In the genomic region with DNA sequence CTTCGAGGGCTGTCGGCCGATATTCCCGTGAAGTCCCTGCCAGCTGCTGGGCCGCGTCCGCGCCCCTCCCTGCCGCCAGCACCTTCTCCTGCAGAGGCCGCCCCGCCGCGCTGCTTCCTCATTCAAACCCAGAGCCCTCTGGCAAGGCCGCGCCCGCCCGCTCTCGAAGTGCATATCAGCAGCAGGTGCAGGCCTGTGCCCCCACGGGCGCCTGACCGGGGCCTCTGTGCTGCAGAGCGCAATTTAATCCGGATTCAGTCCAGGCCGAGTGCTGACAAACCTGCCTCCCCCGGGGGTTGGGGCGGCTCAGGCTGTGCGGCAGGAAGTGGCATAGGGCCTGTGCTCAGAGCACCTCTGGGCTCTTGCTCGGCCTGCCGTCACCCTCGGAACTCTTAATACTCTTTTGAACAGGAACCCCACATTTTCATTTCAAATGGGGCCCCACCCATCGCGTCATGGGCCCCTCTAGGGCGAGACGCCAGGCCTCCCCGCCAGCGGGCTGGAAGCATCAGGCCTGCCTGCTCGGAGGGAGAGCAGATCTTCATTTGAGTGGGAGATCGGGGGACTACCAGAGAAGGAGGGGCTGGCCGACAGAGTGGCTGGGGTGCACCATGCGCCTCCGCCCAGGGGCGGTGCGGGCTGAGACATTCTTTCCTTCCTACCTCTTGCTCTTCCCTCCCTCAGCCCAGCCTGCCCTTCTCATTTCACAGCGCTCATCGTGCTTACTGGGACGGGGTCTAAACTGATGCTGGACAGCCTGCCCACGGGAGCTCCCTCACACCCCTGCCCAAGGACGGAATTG, we compare ENCODE assay signal across 8 cellular contexts.
A peak's percentile ranks its signal among the peaks of the same experiment; 100 is the strongest.
DNase-seq lines count a peak whose midpoint lies in the region; ATAC-seq and TF ChIP-seq lines count a peak whose summit lies in the region.

No MANE protein-coding gene starts in this region.

- peak overlapping the region; percentile 53 for H3K9ac ChIP-seq in adipocyte (ENCODE audit: low read length)

- H3K4me1 ChIP-seq in CD8-positive, alpha-beta T cell (ENCODE audit: insufficient read depth, low read length), result peaks cover 9% of the 10 kb centered on the region
- H3K4me1 ChIP-seq in adipocyte (ENCODE audit: control insufficient read depth, insufficient read depth, low read length), result peaks cover 43% of the 10 kb centered on the region

- peaks cover 16% of the 10 kb centered on the region for H3K4me1 Mint-ChIP-seq in CD8-positive, alpha-beta T cell (ENCODE audit: low read depth)
- peaks cover 20% of the 10 kb centered on the region for H3K4me1 Mint-ChIP-seq in T-helper 17 cell

- H3K9me3 Mint-ChIP-seq in CD8-positive, alpha-beta T cell, result no peaks in the 10 kb centered on the region

- no peaks in the 10 kb centered on the region for H3K36me3 Mint-ChIP-seq in CD8-positive, alpha-beta T cell
- H3K36me3 Mint-ChIP-seq in T-helper 17 cell (ENCODE audit: low read depth), result no peaks in the 10 kb centered on the region

- peak overlapping the region; percentile 96 for H3K27ac Mint-ChIP-seq in CD8-positive, alpha-beta T cell
- peak overlapping the region; percentile 95 for H3K27ac Mint-ChIP-seq in T-helper 17 cell

- CTCF ChIA-PET in CD8-positive, alpha-beta T cell (lab: Charles Lee), result no interaction called here

- peak overlapping the region; percentile 83 for H3K4me3 Mint-ChIP-seq in CD8-positive, alpha-beta T cell
- peak overlapping the region; percentile 90 for H3K4me3 Mint-ChIP-seq in T-helper 17 cell

- H3K4me3 ChIP-seq in CD8-positive, alpha-beta T cell (ENCODE audit: low read depth, low read length), result peak overlapping the region; percentile 46
- no peak overlapping the region for H3K4me3 ChIP-seq in adipocyte (ENCODE audit: low read length)

- peak; percentile 92 for ATAC-seq in CD8-positive, alpha-beta T cell
- ATAC-seq in GM21737 (IDR thresholded peaks at IDR 0.05; ENCODE audit: unreplicated experiment), result peak; percentile 97
- peak; percentile 95 for ATAC-seq in T-helper 17 cell
- ATAC-seq in sciatic nerve, result peak; percentile 67
- ATAC-seq in HG02970 (IDR thresholded peaks at IDR 0.05; ENCODE audit: low FRiP score, unreplicated experiment), result no peak
- ATAC-seq in GM18519 (IDR thresholded peaks at IDR 0.05; ENCODE audit: low FRiP score, unreplicated experiment), result no peak

- H3K27me3 ChIP-seq in CD8-positive, alpha-beta T cell (ENCODE audit: insufficient read depth, low read length), result no peaks in the 10 kb centered on the region
- no peaks in the 10 kb centered on the region for H3K27me3 ChIP-seq in adipocyte (replicated peaks; ENCODE audit: control insufficient read depth, insufficient read depth, low read length)

- intact Hi-C loops in CD8-positive, alpha-beta T cell (cut with DNase I, micrococcal nuclease), result loop anchor here in 1 of 2 experiments (5.0 kb wide), 2 partner anchors 119 to 319 kb away; no protein-coding TSS in a partner anchor
- intact Hi-C loops in sciatic nerve (cut with DNase I), result no loop called here

- DNase-seq in CD8-positive, alpha-beta T cell, result peak; percentile 13 to 85 (median 55)
- peak; percentile 24 to 40 (median 24) for DNase-seq in T-helper 17 cell
- no peak for DNase-seq in adipocyte (ENCODE audit: low read depth)
- DNase-seq in sciatic nerve (ENCODE audit: low spot score), result no peak
- no peak for DNase-seq in NCI-H2081 (lab: John Stamatoyannopoulos, UW)

- H3K9me3 ChIP-seq in CD8-positive, alpha-beta T cell (ENCODE audit: low read length), result no peaks in the 10 kb centered on the region
- H3K9me3 ChIP-seq in T-helper 17 cell (ENCODE audit: control insufficient read depth, low read length, poor library complexity, severe bottlenecking) (no peaks in the 10 kb centered on the region), adipocyte (ENCODE audit: control insufficient read depth, low read length) (no peaks in the 10 kb centered on the region)

- POLR2A ChIA-PET in CD8-positive, alpha-beta T cell (lab: Charles Lee), result no interaction called here

- TF ChIP-seq CTCF in CD8-positive, alpha-beta T cell (IDR thresholded peaks at IDR 0.05), result no peak

- peak overlapping the region; percentile 66 for H3K27ac ChIP-seq in CD8-positive, alpha-beta T cell (ENCODE audit: low read depth, low read length)

- H3K36me3 ChIP-seq in CD8-positive, alpha-beta T cell (ENCODE audit: insufficient read depth, low read length), result no peaks in the 10 kb centered on the region
- H3K36me3 ChIP-seq in adipocyte (ENCODE audit: control insufficient read depth, insufficient read depth, low read length, severe bottlenecking), result no peaks in the 10 kb centered on the region

- H3K27me3 Mint-ChIP-seq in CD8-positive, alpha-beta T cell (ENCODE audit: low read depth), result no peaks in the 10 kb centered on the region
- peaks cover under 1% of the 10 kb centered on the region for H3K27me3 Mint-ChIP-seq in T-helper 17 cell

Comparison
In these comparisons a context has a peak if more than half of its experiments do, and no peak if none do; other contexts are left out.
1. ATAC-seq: peak in CD8-positive, alpha-beta T cell (single experiment), GM21737 (single experiment), T-helper 17 cell (single experiment) and sciatic nerve (single experiment); none in HG02970 (single experiment) and GM18519 (single experiment).
2. DNase-seq: peak in CD8-positive, alpha-beta T cell (7 of 7) and T-helper 17 cell (3 of 3); none in adipocyte (single experiment), sciatic nerve (single experiment) and NCI-H2081 (0 of 2).